1 cellular context compared by ENCODE assay signal in genomic region chr3:9915252-9916141, GRCh38.
TF ChIP-seq lines count a peak whose summit lies in the region.

No MANE protein-coding gene starts in this region.

TF ChIP-seq in WTC11, 78 proteins besides CTCF, POLR2A, EP300 and RAD21 (continued from another document):
- TF ChIP-seq ZNF281 (CRISPR knock-in tag; IDR thresholded peaks at IDR 0.05) (0 out of 2 replicates have a peak, but pooled peaks have one; percentile 59), GABPB1 (CRISPR knock-in tag; IDR thresholded peaks at IDR 0.05) (peak; percentile 31; the same call in 1 of the 2 replicates), ATF2 (CRISPR knock-in tag; IDR thresholded peaks at IDR 0.05; ENCODE audit: borderline replicate concordance, low read depth) (peak; percentile 59; the same call in 1 of the 2 replicates), SOX15 (CRISPR knock-in tag; IDR thresholded peaks at IDR 0.05) (no peak), ZNF317 (CRISPR knock-in tag; IDR thresholded peaks at IDR 0.05; ENCODE audit: borderline replicate concordance, low read depth) (no peak), HMGXB4 (CRISPR knock-in tag; IDR thresholded peaks at IDR 0.05) (peak; percentile 65; the same call in 1 of the 2 replicates), ZNF416 (CRISPR knock-in tag; IDR thresholded peaks at IDR 0.05) (no peak), CREM (CRISPR knock-in tag; IDR thresholded peaks at IDR 0.05) (peak; percentile 28; the same call in 1 of the 2 replicates), AR (CRISPR knock-in tag; IDR thresholded peaks at IDR 0.05) (no peak), JUN (CRISPR knock-in tag; IDR thresholded peaks at IDR 0.05) (peak; percentile 90), CREB1 (CRISPR knock-in tag; IDR thresholded peaks at IDR 0.05) (0 out of 2 replicates have a peak, but pooled peaks have one; percentile 60), ELF4 (CRISPR knock-in tag; IDR thresholded peaks at IDR 0.05; ENCODE audit: low read depth) (0 out of 2 replicates have a peak, but pooled peaks have one; percentile 61), TEAD1 (CRISPR knock-in tag; IDR thresholded peaks at IDR 0.05) (0 out of 2 replicates have a peak, but pooled peaks have one; percentile 53), RELA (CRISPR knock-in tag; IDR thresholded peaks at IDR 0.05; ENCODE audit: borderline replicate concordance) (no peak; the same call in 1 of the 2 replicates), MAX (CRISPR knock-in tag; IDR thresholded peaks at IDR 0.05) (peak; percentile 40; the same call in 1 of the 2 replicates), FOXK1 (CRISPR knock-in tag; IDR thresholded peaks at IDR 0.05) (peak; percentile 91), TCF7 (CRISPR knock-in tag; IDR thresholded peaks at IDR 0.05; ENCODE audit: low read depth) (no peak), CBFB (CRISPR knock-in tag; IDR thresholded peaks at IDR 0.05; ENCODE audit: low read depth) (no peak), MLX (CRISPR knock-in tag; IDR thresholded peaks at IDR 0.05) (no peak), E2F4 (CRISPR knock-in tag; IDR thresholded peaks at IDR 0.05; ENCODE audit: borderline replicate concordance, low read depth) (peak; percentile 83), ZNF121 (CRISPR knock-in tag; IDR thresholded peaks at IDR 0.05) (no peak), ZSCAN18 (CRISPR knock-in tag; IDR thresholded peaks at IDR 0.05) (no peak), HMGA2 (CRISPR knock-in tag; IDR thresholded peaks at IDR 0.05) (no peak), SMAD4 (CRISPR knock-in tag; IDR thresholded peaks at IDR 0.05) (no peak)
